8 cellular contexts compared by ENCODE assay signal in the genomic region with DNA sequence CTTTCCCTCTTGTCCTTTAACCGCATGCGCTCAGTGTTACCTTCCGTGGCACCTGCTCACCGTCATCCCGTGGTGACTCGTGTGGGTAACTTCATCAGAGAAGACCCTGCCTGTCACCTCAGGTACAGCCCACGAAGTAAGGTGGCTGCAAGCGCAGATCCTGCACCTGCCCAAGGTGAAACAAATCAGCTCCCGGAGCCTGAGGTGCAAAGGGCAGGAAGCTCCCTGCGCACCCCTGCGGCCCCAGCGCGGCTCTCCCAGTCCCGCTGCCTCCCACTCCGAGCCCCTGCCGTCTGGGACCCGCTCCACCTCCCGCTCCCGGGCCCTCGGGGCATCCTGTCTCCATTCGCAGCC.
DNase-seq lines count a peak whose midpoint lies in the region; ATAC-seq and TF ChIP-seq lines count a peak whose summit lies in the region.

No MANE protein-coding gene starts in this region.

- H3K27ac ChIP-seq in PC-9: no peak overlapping the region

- H3K4me1 ChIP-seq in PC-9 (replicated peaks; ENCODE audit: insufficient read depth): peaks cover 5% of the 10 kb centered on the region

- intact Hi-C loops in PC-9 (cut with micrococcal nuclease; ENCODE audit: unreplicated experiment): loop anchor here (2.0 kb wide), 5 partner anchors 45 to 423 kb away; no protein-coding TSS in a partner anchor

- BruUV-seq in PC-9 (replicated peaks; lab: Mats Ljungman, UMichigan): no TSS peak

- peak overlapping the region; percentile 64; the same call in 1 of the 2 replicates for H3K4me3 ChIP-seq in PC-9
- peak overlapping the region; percentile 50 for H3K4me3 ChIP-seq in fibroblast of mammary gland (ENCODE audit: control insufficient read depth, low read depth, low read length)
- peak overlapping the region; percentile 50 for H3K4me3 ChIP-seq in retinal pigment epithelial cell (ENCODE audit: low read length)

- H3K27me3 ChIP-seq in PC-9 (ENCODE audit: insufficient read depth, low read depth): no peaks in the 10 kb centered on the region

- no peaks in the 10 kb centered on the region for H3K9me3 ChIP-seq in PC-9 (ENCODE audit: insufficient read depth, low read depth)

- TF ChIP-seq CTCF in PC-9 (conservative IDR thresholded peaks at IDR 0.05) (no peak), fibroblast of mammary gland (conservative IDR thresholded peaks at IDR 0.05; ENCODE audit: control insufficient read depth, insufficient read depth, low read depth, low read length) (no peak), retinal pigment epithelial cell (conservative IDR thresholded peaks at IDR 0.05; ENCODE audit: low read depth, low read length) (no peak)

- no peaks in the 10 kb centered on the region for H3F3A ChIP-seq in PC-9 (ENCODE audit: insufficient read depth, low read depth)

- no peaks in the 10 kb centered on the region for H3K9me2 ChIP-seq in PC-9 (ENCODE audit: insufficient read depth)

- ATAC-seq in HG02852 (IDR thresholded peaks at IDR 0.05; ENCODE audit: unreplicated experiment): no peak

- H2AFZ ChIP-seq in PC-9: peak overlapping the region; percentile 97

- CTCF ChIA-PET in PC-9 (lab: Charles Lee): interaction anchor here (0.6 to 3.9 kb wide), 15 partner anchors 9 to 505 kb away, joined by 3 to 28 read pairs (median 6); a partner anchor contains a TSS

- H3K36me3 ChIP-seq in PC-9 (ENCODE audit: low read depth): no peaks in the 10 kb centered on the region

- H4K20me1 ChIP-seq in PC-9 (ENCODE audit: insufficient read depth): no peaks in the 10 kb centered on the region

- H3K4me2 ChIP-seq in PC-9: peak overlapping the region; percentile 97

- no peaks in the 10 kb centered on the region for H3K79me2 ChIP-seq in PC-9 (ENCODE audit: low read depth)

- DNase-seq in DMS79 (lab: John Stamatoyannopoulos, UW): peak; percentile 7
- DNase-seq in PC-9: no peak
- no peak for DNase-seq in fibroblast of mammary gland (ENCODE audit: low read depth)
- DNase-seq in retinal pigment epithelial cell (ENCODE audit: low read depth): no peak
- DNase-seq in NCI-H82 (lab: John Stamatoyannopoulos, UW): no peak
- DNase-seq in AG08395 (ENCODE audit: low spot score): no peak
- DNase-seq in NCI-H1436 (lab: John Stamatoyannopoulos, UW): no peak

- POLR2A ChIA-PET in PC-9 (lab: Charles Lee; ENCODE audit: unreplicated experiment): interaction anchor here (1.1 kb wide), 1 partner anchor 81 kb away, joined by 3 read pairs; no protein-coding TSS in a partner anchor
